ENCODE assay signal across 1 cellular context in the genomic region with DNA sequence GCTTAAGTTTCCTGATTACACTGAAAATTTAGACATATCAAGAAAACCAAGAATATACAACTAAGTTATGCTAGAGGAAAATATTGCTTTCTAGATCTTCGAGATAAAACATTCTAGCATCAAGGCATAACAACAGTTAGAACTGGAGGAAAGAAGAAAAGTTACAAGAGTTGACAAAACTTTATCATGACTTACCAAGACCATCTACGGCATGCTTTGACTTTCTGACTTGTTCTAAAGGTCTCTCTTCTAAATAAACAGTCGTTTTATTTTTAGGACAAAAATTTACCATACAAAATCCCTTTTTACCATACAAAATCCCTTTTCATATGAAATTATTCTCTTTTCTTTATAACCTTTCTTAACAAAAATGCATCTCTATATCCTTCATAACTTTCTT.
TF ChIP-seq lines count a peak whose summit lies in the region.

No MANE protein-coding gene starts in this region.

TF ChIP-seq in GM23338, 12 proteins besides CTCF, POLR2A, EP300 and RAD21 (continued from another document):
- TF ChIP-seq, protein P1, sequence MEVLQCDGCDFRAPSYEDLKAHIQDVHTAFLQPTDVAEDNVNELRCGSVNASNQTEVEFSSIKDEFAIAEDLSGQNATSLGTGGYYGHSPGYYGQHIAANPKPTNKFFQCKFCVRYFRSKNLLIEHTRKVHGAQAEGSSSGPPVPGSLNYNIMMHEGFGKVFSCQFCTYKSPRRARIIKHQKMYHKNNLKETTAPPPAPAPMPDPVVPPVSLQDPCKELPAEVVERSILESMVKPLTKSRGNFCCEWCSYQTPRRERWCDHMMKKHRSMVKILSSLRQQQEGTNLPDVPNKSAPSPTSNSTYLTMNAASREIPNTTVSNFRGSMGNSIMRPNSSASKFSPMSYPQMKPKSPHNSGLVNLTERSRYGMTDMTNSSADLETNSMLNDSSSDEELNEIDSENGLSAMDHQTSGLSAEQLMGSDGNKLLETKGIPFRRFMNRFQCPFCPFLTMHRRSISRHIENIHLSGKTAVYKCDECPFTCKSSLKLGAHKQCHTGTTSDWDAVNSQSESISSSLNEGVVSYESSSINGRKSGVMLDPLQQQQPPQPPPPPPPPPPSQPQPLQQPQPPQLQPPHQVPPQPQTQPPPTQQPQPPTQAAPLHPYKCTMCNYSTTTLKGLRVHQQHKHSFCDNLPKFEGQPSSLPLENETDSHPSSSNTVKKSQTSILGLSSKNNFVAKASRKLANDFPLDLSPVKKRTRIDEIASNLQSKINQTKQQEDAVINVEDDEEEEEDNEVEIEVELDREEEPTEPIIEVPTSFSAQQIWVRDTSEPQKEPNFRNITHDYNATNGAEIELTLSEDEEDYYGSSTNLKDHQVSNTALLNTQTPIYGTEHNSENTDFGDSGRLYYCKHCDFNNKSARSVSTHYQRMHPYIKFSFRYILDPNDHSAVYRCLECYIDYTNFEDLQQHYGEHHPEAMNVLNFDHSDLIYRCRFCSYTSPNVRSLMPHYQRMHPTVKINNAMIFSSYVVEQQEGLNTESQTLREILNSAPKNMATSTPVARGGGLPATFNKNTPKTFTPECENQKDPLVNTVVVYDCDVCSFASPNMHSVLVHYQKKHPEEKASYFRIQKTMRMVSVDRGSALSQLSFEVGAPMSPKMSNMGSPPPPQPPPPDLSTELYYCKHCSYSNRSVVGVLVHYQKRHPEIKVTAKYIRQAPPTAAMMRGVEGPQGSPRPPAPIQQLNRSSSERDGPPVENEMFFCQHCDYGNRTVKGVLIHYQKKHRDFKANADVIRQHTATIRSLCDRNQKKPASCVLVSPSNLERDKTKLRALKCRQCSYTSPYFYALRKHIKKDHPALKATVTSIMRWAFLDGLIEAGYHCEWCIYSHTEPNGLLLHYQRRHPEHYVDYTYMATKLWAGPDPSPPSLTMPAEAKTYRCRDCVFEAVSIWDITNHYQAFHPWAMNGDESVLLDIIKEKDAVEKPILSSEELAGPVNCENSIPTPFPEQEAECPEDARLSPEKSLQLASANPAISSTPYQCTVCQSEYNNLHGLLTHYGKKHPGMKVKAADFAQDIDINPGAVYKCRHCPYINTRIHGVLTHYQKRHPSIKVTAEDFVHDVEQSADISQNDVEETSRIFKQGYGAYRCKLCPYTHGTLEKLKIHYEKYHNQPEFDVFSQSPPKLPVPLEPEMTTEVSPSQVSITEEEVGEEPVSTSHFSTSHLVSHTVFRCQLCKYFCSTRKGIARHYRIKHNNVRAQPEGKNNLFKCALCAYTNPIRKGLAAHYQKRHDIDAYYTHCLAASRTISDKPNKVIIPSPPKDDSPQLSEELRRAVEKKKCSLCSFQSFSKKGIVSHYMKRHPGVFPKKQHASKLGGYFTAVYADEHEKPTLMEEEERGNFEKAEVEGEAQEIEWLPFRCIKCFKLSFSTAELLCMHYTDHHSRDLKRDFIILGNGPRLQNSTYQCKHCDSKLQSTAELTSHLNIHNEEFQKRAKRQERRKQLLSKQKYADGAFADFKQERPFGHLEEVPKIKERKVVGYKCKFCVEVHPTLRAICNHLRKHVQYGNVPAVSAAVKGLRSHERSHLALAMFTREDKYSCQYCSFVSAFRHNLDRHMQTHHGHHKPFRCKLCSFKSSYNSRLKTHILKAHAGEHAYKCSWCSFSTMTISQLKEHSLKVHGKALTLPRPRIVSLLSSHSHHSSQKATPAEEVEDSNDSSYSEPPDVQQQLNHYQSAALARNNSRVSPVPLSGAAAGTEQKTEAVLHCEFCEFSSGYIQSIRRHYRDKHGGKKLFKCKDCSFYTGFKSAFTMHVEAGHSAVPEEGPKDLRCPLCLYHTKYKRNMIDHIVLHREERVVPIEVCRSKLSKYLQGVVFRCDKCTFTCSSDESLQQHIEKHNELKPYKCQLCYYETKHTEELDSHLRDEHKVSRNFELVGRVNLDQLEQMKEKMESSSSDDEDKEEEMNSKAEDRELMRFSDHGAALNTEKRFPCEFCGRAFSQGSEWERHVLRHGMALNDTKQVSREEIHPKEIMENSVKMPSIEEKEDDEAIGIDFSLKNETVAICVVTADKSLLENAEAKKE (CRISPR knock-in tag; IDR thresholded peaks at IDR 0.05), result no peak
- TF ChIP-seq ZNF331 (CRISPR knock-in tag; IDR thresholded peaks at IDR 0.05; ENCODE audit: low read depth), result no peak
